1 cellular context compared by ENCODE assay signal in genomic region chr2:8285081-8285480, GRCh38.
TF ChIP-seq lines count a peak whose summit lies in the region.

No MANE protein-coding gene starts in this region.

TF ChIP-seq in GM23338, 12 proteins besides CTCF, POLR2A, EP300 and RAD21 (continued from another document):
- no peak for TF ChIP-seq REST (IDR thresholded peaks at IDR 0.05; ENCODE audit: unreplicated experiment)
- TF ChIP-seq STAT1 (IDR thresholded peaks at IDR 0.05; ENCODE audit: unreplicated experiment): no peak
- TF ChIP-seq, protein P1, sequence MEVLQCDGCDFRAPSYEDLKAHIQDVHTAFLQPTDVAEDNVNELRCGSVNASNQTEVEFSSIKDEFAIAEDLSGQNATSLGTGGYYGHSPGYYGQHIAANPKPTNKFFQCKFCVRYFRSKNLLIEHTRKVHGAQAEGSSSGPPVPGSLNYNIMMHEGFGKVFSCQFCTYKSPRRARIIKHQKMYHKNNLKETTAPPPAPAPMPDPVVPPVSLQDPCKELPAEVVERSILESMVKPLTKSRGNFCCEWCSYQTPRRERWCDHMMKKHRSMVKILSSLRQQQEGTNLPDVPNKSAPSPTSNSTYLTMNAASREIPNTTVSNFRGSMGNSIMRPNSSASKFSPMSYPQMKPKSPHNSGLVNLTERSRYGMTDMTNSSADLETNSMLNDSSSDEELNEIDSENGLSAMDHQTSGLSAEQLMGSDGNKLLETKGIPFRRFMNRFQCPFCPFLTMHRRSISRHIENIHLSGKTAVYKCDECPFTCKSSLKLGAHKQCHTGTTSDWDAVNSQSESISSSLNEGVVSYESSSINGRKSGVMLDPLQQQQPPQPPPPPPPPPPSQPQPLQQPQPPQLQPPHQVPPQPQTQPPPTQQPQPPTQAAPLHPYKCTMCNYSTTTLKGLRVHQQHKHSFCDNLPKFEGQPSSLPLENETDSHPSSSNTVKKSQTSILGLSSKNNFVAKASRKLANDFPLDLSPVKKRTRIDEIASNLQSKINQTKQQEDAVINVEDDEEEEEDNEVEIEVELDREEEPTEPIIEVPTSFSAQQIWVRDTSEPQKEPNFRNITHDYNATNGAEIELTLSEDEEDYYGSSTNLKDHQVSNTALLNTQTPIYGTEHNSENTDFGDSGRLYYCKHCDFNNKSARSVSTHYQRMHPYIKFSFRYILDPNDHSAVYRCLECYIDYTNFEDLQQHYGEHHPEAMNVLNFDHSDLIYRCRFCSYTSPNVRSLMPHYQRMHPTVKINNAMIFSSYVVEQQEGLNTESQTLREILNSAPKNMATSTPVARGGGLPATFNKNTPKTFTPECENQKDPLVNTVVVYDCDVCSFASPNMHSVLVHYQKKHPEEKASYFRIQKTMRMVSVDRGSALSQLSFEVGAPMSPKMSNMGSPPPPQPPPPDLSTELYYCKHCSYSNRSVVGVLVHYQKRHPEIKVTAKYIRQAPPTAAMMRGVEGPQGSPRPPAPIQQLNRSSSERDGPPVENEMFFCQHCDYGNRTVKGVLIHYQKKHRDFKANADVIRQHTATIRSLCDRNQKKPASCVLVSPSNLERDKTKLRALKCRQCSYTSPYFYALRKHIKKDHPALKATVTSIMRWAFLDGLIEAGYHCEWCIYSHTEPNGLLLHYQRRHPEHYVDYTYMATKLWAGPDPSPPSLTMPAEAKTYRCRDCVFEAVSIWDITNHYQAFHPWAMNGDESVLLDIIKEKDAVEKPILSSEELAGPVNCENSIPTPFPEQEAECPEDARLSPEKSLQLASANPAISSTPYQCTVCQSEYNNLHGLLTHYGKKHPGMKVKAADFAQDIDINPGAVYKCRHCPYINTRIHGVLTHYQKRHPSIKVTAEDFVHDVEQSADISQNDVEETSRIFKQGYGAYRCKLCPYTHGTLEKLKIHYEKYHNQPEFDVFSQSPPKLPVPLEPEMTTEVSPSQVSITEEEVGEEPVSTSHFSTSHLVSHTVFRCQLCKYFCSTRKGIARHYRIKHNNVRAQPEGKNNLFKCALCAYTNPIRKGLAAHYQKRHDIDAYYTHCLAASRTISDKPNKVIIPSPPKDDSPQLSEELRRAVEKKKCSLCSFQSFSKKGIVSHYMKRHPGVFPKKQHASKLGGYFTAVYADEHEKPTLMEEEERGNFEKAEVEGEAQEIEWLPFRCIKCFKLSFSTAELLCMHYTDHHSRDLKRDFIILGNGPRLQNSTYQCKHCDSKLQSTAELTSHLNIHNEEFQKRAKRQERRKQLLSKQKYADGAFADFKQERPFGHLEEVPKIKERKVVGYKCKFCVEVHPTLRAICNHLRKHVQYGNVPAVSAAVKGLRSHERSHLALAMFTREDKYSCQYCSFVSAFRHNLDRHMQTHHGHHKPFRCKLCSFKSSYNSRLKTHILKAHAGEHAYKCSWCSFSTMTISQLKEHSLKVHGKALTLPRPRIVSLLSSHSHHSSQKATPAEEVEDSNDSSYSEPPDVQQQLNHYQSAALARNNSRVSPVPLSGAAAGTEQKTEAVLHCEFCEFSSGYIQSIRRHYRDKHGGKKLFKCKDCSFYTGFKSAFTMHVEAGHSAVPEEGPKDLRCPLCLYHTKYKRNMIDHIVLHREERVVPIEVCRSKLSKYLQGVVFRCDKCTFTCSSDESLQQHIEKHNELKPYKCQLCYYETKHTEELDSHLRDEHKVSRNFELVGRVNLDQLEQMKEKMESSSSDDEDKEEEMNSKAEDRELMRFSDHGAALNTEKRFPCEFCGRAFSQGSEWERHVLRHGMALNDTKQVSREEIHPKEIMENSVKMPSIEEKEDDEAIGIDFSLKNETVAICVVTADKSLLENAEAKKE (CRISPR knock-in tag; IDR thresholded peaks at IDR 0.05): no peak
- no peak for TF ChIP-seq CREB1 (CRISPR knock-in tag; IDR thresholded peaks at IDR 0.05; ENCODE audit: low read depth)
- TF ChIP-seq EZH2 (IDR thresholded peaks at IDR 0.05; ENCODE audit: low read depth, unreplicated experiment): no peak
- TF ChIP-seq EZH2phosphoT487 (IDR thresholded peaks at IDR 0.05; ENCODE audit: unreplicated experiment): no peak
- TF ChIP-seq ZNF114 (CRISPR knock-in tag; IDR thresholded peaks at IDR 0.05): no peak
TF ChIP-seq in GM23338: peak in this region for 0.
